1 cellular context compared by ENCODE assay signal in genomic region chr1:153683853-153684252, GRCh38.
A peak's percentile ranks its signal among the peaks of the same experiment; 100 is the strongest.
TF ChIP-seq lines count a peak whose summit lies in the region.

No MANE protein-coding gene starts in this region.

TF ChIP-seq in K562, 482 proteins besides CTCF, POLR2A, EP300 and RAD21:
- TF ChIP-seq ATF7 (IDR thresholded peaks at IDR 0.05): peak; percentile 59; the same call in 1 of the 2 replicates
- TF ChIP-seq ATF1 (CRISPR knock-in tag; IDR thresholded peaks at IDR 0.05): no peak
- 0 out of 2 replicates have a peak, but pooled peaks have one; percentile 10 for TF ChIP-seq ATF1 (tag; IDR thresholded peaks at IDR 0.05)
- peak; percentile 53; the same call in 1 of the 2 replicates for TF ChIP-seq JUND (IDR thresholded peaks at IDR 0.05; ENCODE audit: borderline replicate concordance, low read depth, low read length)
- peak; percentile 63; the same call in 1 of the 3 replicates for TF ChIP-seq JUND (tag; IDR thresholded peaks at IDR 0.05; ENCODE audit: borderline replicate concordance, low read depth, low read length)
- no peak for TF ChIP-seq SMARCA5 (IDR thresholded peaks at IDR 0.05)
- TF ChIP-seq ATF3 (IDR thresholded peaks at IDR 0.05): peak; percentile 73
- TF ChIP-seq ATF3 (CRISPR knock-in tag; conservative IDR thresholded peaks at IDR 0.05): no peak
- no peak for TF ChIP-seq ARNT (IDR thresholded peaks at IDR 0.05)
- TF ChIP-seq ZNF583 (CRISPR knock-in tag; IDR thresholded peaks at IDR 0.05): no peak
- 0 out of 2 replicates have a peak, but pooled peaks have one; percentile 35 for TF ChIP-seq ZNF24 (IDR thresholded peaks at IDR 0.05)
- TF ChIP-seq ZNF512 (tag; IDR thresholded peaks at IDR 0.05): peak; percentile 44; the same call in 1 of the 2 replicates
